10 cellular contexts compared by ENCODE assay signal in genomic region chr16:88638323-88639230, GRCh38. TPM values are rescaled to one million over a fixed set of nuclear protein-coding genes. Genes with fewer than 3 reads are reported as not detected.
A peak's percentile ranks its signal among the peaks of the same experiment; 100 is the strongest.
DNase-seq lines count a peak whose midpoint lies in the region; ATAC-seq and TF ChIP-seq lines count a peak whose summit lies in the region.
"Had no signal": no experiment of that assay in that cellular context is flagged by ENCODE, and none has a peak within 500 bp of the region (broad histone marks: within the 10 kb centered on the region; RNA-seq: fewer than 3 reads in every experiment).

Gene IL17C (plus strand): TSS chr16:88638572. CDS start chr16:88638642, 70 bp downstream.

- intact Hi-C loops in breast epithelium (cut with DNase I; ENCODE audit: low total_unique reads): no loop called here

- H3K27me3 Mint-ChIP-seq in stimulated activated naive CD8-positive, alpha-beta T cell treated with anti-CD3 and anti-CD28 coated beads, Interleukin-15, amount 100 ng/mL, for 72 hours: peaks cover 57% of the 10 kb centered on the region

- H3K4me3 Mint-ChIP-seq in stimulated activated naive CD8-positive, alpha-beta T cell treated with anti-CD3 and anti-CD28 coated beads, Interleukin-15, amount 100 ng/mL, for 72 hours: peak within 1 kb of the TSS; percentile 22 to 55

- peak within 1 kb of the TSS in 1 of 3 donors; percentile 19 for H3K4me3 ChIP-seq in breast epithelium
- H3K4me3 ChIP-seq: right atrium auricular region had no signal

- peaks cover 0 to 17% of the 10 kb centered on the region in 2 donors for H3K4me1 ChIP-seq in breast epithelium

- in situ Hi-C loops in T47D (cut with HindIII; ENCODE audit: low pct_unique_long_range_greater_than_20kb, low sequenced_read_pairs): no loop called here

- H3K27ac ChIP-seq in breast epithelium: no peak within 1 kb of the TSS
- H3K27ac ChIP-seq: right atrium auricular region had no signal

- no peak for TF ChIP-seq POLR2A in breast epithelium (IDR thresholded peaks at IDR 0.05)

- peaks cover 0 to 10% of the 10 kb centered on the region in 2 donors for H3K9me3 Mint-ChIP-seq in stimulated activated naive CD8-positive, alpha-beta T cell treated with anti-CD3 and anti-CD28 coated beads, Interleukin-15, amount 100 ng/mL, for 72 hours

- no peaks in the 10 kb centered on the region for H3K9me3 ChIP-seq in breast epithelium
- H3K9me3 ChIP-seq: right atrium auricular region had no signal

- peaks cover 2 to 45% of the 10 kb centered on the region in 2 donors for H3K27me3 ChIP-seq in breast epithelium

- no peaks in the 10 kb centered on the region for H3K36me3 ChIP-seq in breast epithelium
- H3K36me3 ChIP-seq: right atrium auricular region had no signal

- peaks cover 87% of the 10 kb centered on the region for H3K4me1 Mint-ChIP-seq in stimulated activated naive CD8-positive, alpha-beta T cell treated with anti-CD3 and anti-CD28 coated beads, Interleukin-15, amount 100 ng/mL, for 72 hours

- peak; percentile 54 to 63 for DNase-seq in T47D (ENCODE audit: low read depth in 1 of 2, low spot score in 1 of 2)
- no peak for DNase-seq in breast epithelium (ENCODE audit: low spot score in 2 of 2)
- DNase-seq in NCI-H2171 treated with DMSO at 0.1 percent for 48 hours (lab: John Stamatoyannopoulos, UW): peak; percentile 73
- peak; percentile 35 for DNase-seq in central memory CD4-positive, alpha-beta T cell
- DNase-seq in stimulated activated naive CD8-positive, alpha-beta T cell treated with anti-CD3 and anti-CD28 coated beads, Interleukin-15, amount 100 ng/mL, for 72 hours: peak in 1 of 2 donors; percentile 23
- no peak for DNase-seq in NCI-H1436 treated with DMSO at 0.1 percent for 48 hours (lab: John Stamatoyannopoulos, UW)

- TF ChIP-seq CTCF in breast epithelium (IDR thresholded peaks at IDR 0.05): no peak

- peak within 1 kb of the TSS in 1 of 2 donors; percentile 95 for H3K27ac Mint-ChIP-seq in stimulated activated naive CD8-positive, alpha-beta T cell treated with anti-CD3 and anti-CD28 coated beads, Interleukin-15, amount 100 ng/mL, for 72 hours

- no peak for ATAC-seq in stimulated activated naive CD8-positive, alpha-beta T cell treated with anti-CD3 and anti-CD28 coated beads, Interleukin-15, amount 100 ng/mL, for 72 hours
- no peak for ATAC-seq in GM18519 (IDR thresholded peaks at IDR 0.05; ENCODE audit: low FRiP score, unreplicated experiment)
- ATAC-seq in HG02623 (IDR thresholded peaks at IDR 0.05; ENCODE audit: unreplicated experiment): no peak

RNA-seq across cellular contexts. Expression of gene IL17C, which starts in this region (rescaled TPM):
- total RNA-seq in breast epithelium: not detected
- total RNA-seq: cardiac septum, right atrium auricular region had no signal

Comparison
In these comparisons a context has a peak if more than half of its experiments do, and no peak if none do; other contexts are left out.
1. DNase-seq: peak in T47D (2 of 2), NCI-H2171 treated with DMSO at 0.1 percent for 48 hours (single experiment) and central memory CD4-positive, alpha-beta T cell (single experiment); none in breast epithelium (0 of 2) and NCI-H1436 treated with DMSO at 0.1 percent for 48 hours (single experiment).